8 cellular contexts compared by ENCODE assay signal in genomic region chr1:22142315-22143064, GRCh38. TPM values are rescaled to one million over a fixed set of nuclear protein-coding genes. Genes with fewer than 3 reads are reported as not detected.
DNase-seq lines count a peak whose midpoint lies in the region; ATAC-seq and TF ChIP-seq lines count a peak whose summit lies in the region.

No MANE protein-coding gene starts in this region.

- peak overlapping the region; percentile 64 for H3K4me3 ChIP-seq in BLaER1
- peak overlapping the region; percentile 37 for H3K4me3 ChIP-seq in iPS-11a (ENCODE audit: low read depth, low read length)
- peak overlapping the region; percentile 27 to 58 (median 50) for H3K4me3 ChIP-seq in skin epidermis

- peak overlapping the region; percentile 90 for H3K4me2 ChIP-seq in BLaER1

- CTCF ChIA-PET in HEK293T (lab: Yijun Ruan, JAX), result interaction anchor here (0.6 to 1.3 kb wide), 3 partner anchors 11 to 274 kb away, joined by 3 read pairs; no protein-coding TSS in a partner anchor

- peaks cover 63% of the 10 kb centered on the region for H3K27me3 ChIP-seq in BLaER1

- H3K9ac ChIP-seq in BLaER1, result no peak overlapping the region

- ATAC-seq in activated naive CD4-positive, alpha-beta T cell treated with anti-CD3 and anti-CD28 coated beads, Interleukin-2, amount 50 U/mL, for 72 hours, result peak; percentile 44 to 46
- no peak for ATAC-seq in GM18511 (IDR thresholded peaks at IDR 0.05; ENCODE audit: unreplicated experiment)

- no peaks in the 10 kb centered on the region for H3K36me3 Mint-ChIP-seq in activated naive CD4-positive, alpha-beta T cell treated with anti-CD3 and anti-CD28 coated beads, Interleukin-2, amount 50 U/mL, for 72 hours

- H3K4me1 ChIP-seq in BLaER1, result peaks cover 31% of the 10 kb centered on the region

- POLR2A ChIA-PET in HEK293T (lab: Yijun Ruan, JAX), result no interaction called here

- H3K27ac ChIP-seq in BLaER1 (no peak overlapping the region), skin epidermis (peak overlapping the region in 16 of 21 experiments; percentile 5 to 80 (median 62))

- no peak overlapping the region for H3K27ac Mint-ChIP-seq in activated naive CD4-positive, alpha-beta T cell treated with anti-CD3 and anti-CD28 coated beads, Interleukin-2, amount 50 U/mL, for 72 hours

- DNase-seq in HEK293T (ENCODE audit: extremely low spot score) (peak; percentile 60), superior temporal gyrus (ENCODE audit: extremely low spot score) (no peak), NCI-H187 treated with DMSO at 0.1 percent for 48 hours (lab: John Stamatoyannopoulos, UW) (no peak)
- no peak for DNase-seq in activated naive CD4-positive, alpha-beta T cell treated with anti-CD3 and anti-CD28 coated beads, Interleukin-2, amount 50 U/mL, for 72 hours (ENCODE audit: low spot score in 2 of 2)

- H3K9me3 Mint-ChIP-seq in activated naive CD4-positive, alpha-beta T cell treated with anti-CD3 and anti-CD28 coated beads, Interleukin-2, amount 50 U/mL, for 72 hours, result no peaks in the 10 kb centered on the region

- H3K36me3 ChIP-seq in BLaER1, result no peaks in the 10 kb centered on the region

- no peaks in the 10 kb centered on the region for H3K9me3 ChIP-seq in BLaER1

- H4K20me1 ChIP-seq in BLaER1, result peaks cover 43% of the 10 kb centered on the region

TF ChIP-seq in HEK293T, 16 proteins besides CTCF, POLR2A, EP300 and RAD21:
- no peak for TF ChIP-seq PKNOX1 (IDR thresholded peaks at IDR 0.05)
- TF ChIP-seq SP1 (IDR thresholded peaks at IDR 0.05), result no peak
- TF ChIP-seq FOXM1 (IDR thresholded peaks at IDR 0.05; ENCODE audit: borderline replicate concordance), result no peak
- TF ChIP-seq L3MBTL2 (conservative IDR thresholded peaks at IDR 0.05), result no peak
- no peak for TF ChIP-seq ELF4 (IDR thresholded peaks at IDR 0.05)
- TF ChIP-seq CTBP1 (IDR thresholded peaks at IDR 0.05; ENCODE audit: borderline replicate concordance), result no peak
- no peak for TF ChIP-seq HDGF (IDR thresholded peaks at IDR 0.05; ENCODE audit: borderline replicate concordance)
- TF ChIP-seq FOXA1 (IDR thresholded peaks at IDR 0.05), result no peak
- no peak for TF ChIP-seq LEF1 (IDR thresholded peaks at IDR 0.05; ENCODE audit: borderline replicate concordance)
- no peak for TF ChIP-seq SUZ12 (IDR thresholded peaks at IDR 0.05)
- TF ChIP-seq TARDBP (IDR thresholded peaks at IDR 0.05), result no peak
- TF ChIP-seq ZNF384 (IDR thresholded peaks at IDR 0.05), result no peak
- TF ChIP-seq NFRKB (IDR thresholded peaks at IDR 0.05), result no peak
- no peak for TF ChIP-seq FOXK2 (IDR thresholded peaks at IDR 0.05)
- no peak for TF ChIP-seq BHLHE40 (IDR thresholded peaks at IDR 0.05; ENCODE audit: borderline replicate concordance)
- TF ChIP-seq ARNT (IDR thresholded peaks at IDR 0.05), result no peak

RNA-seq across cellular contexts. Expression of gene WNT4, which starts 0.4 kb away (rescaled TPM):
- not detected for total RNA-seq in activated naive CD4-positive, alpha-beta T cell treated with anti-CD3 and anti-CD28 coated beads, Interleukin-2, amount 50 U/mL, for 72 hours
